11 cellular contexts compared by ENCODE assay signal in genomic region chr22:17970205-17970708, GRCh38. TPM values are rescaled to one million over a fixed set of nuclear protein-coding genes. Genes with fewer than 3 reads are reported as not detected.
DNase-seq lines count a peak whose midpoint lies in the region; ATAC-seq and TF ChIP-seq lines count a peak whose summit lies in the region.
"Had no signal": no experiment of that assay in that cellular context is flagged by ENCODE, and none has a peak within 500 bp of the region (broad histone marks: within the 10 kb centered on the region; RNA-seq: fewer than 3 reads in every experiment).

No MANE protein-coding gene starts in this region.

- no peaks in the 10 kb centered on the region for H3K9me3 Mint-ChIP-seq in CD8-positive, alpha-beta memory T cell
- H3K9me3 Mint-ChIP-seq in activated T-helper 17 cell treated with anti-CD3 and anti-CD28 coated beads, Interleukin-2, amount 50 U/mL, for 72 hours: no peaks in the 10 kb centered on the region
- H3K9me3 Mint-ChIP-seq: CD14-positive monocyte; stimulated activated naive CD8-positive, alpha-beta T cell treated with anti-CD3 and anti-CD28 coated beads, Interleukin-15, amount 100 ng/mL, for 72 hours had no signal

- no peak overlapping the region for H3K4me3 ChIP-seq in CD8-positive, alpha-beta memory T cell (ENCODE audit: low read length)
- H3K4me3 ChIP-seq in cardiac fibroblast (replicated peaks in 1 of 2; ENCODE audit: low read depth in 2 of 2, low read length in 2 of 2): no peak overlapping the region
- H3K4me3 ChIP-seq in mesodermal cell (ENCODE audit: extremely low read depth, insufficient read depth, low read length, poor library complexity, severe bottlenecking): no peak overlapping the region

- no peak for TF ChIP-seq CTCF in cardiac fibroblast (IDR thresholded peaks at IDR 0.05; ENCODE audit: low read depth, low read length)

- no peaks in the 10 kb centered on the region for H3K27me3 Mint-ChIP-seq in CD8-positive, alpha-beta memory T cell
- H3K27me3 Mint-ChIP-seq in activated T-helper 17 cell treated with anti-CD3 and anti-CD28 coated beads, Interleukin-2, amount 50 U/mL, for 72 hours: no peaks in the 10 kb centered on the region
- H3K27me3 Mint-ChIP-seq: stimulated activated naive CD8-positive, alpha-beta T cell treated with anti-CD3 and anti-CD28 coated beads, Interleukin-15, amount 100 ng/mL, for 72 hours had no signal

- no peak overlapping the region for H3K4me3 Mint-ChIP-seq in CD8-positive, alpha-beta memory T cell
- no peak overlapping the region for H3K4me3 Mint-ChIP-seq in activated T-helper 17 cell treated with anti-CD3 and anti-CD28 coated beads, Interleukin-2, amount 50 U/mL, for 72 hours
- H3K4me3 Mint-ChIP-seq: CD14-positive monocyte; stimulated activated naive CD8-positive, alpha-beta T cell treated with anti-CD3 and anti-CD28 coated beads, Interleukin-15, amount 100 ng/mL, for 72 hours had no signal

- H3K4me1 ChIP-seq in CD8-positive, alpha-beta memory T cell (ENCODE audit: insufficient read depth, low read length): no peaks in the 10 kb centered on the region
- peaks cover 39% of the 10 kb centered on the region for H3K4me1 ChIP-seq in mesodermal cell (ENCODE audit: control insufficient read depth, insufficient read depth, low read length, poor library complexity, severe bottlenecking)

- H3K27ac ChIP-seq in CD8-positive, alpha-beta memory T cell (ENCODE audit: low read depth, low read length): peak overlapping the region; percentile 27
- H3K27ac ChIP-seq in mesodermal cell (ENCODE audit: low read depth, low read length, severe bottlenecking): peak overlapping the region; percentile 79

- no peak overlapping the region for H3K27ac Mint-ChIP-seq in CD8-positive, alpha-beta memory T cell
- no peak overlapping the region for H3K27ac Mint-ChIP-seq in activated T-helper 17 cell treated with anti-CD3 and anti-CD28 coated beads, Interleukin-2, amount 50 U/mL, for 72 hours
- H3K27ac Mint-ChIP-seq: stimulated activated naive CD8-positive, alpha-beta T cell treated with anti-CD3 and anti-CD28 coated beads, Interleukin-15, amount 100 ng/mL, for 72 hours had no signal

- no peaks in the 10 kb centered on the region for H3K36me3 ChIP-seq in CD8-positive, alpha-beta memory T cell (ENCODE audit: insufficient read depth, low read length)
- peaks cover 3% of the 10 kb centered on the region for H3K36me3 ChIP-seq in mesodermal cell (ENCODE audit: control insufficient read depth, insufficient read depth, low read length)

- 95 to 96% methylated on average over 7 to 10 of the region's 10 CpGs for WGBS in mesodermal cell (ENCODE audit: insufficient coverage in 2 of 2), 2 experiments

- peaks cover 0 to 29% (median 6%) of the 10 kb centered on the region in 3 donors for H3K36me3 Mint-ChIP-seq in CD8-positive, alpha-beta memory T cell
- no peaks in the 10 kb centered on the region for H3K36me3 Mint-ChIP-seq in activated T-helper 17 cell treated with anti-CD3 and anti-CD28 coated beads, Interleukin-2, amount 50 U/mL, for 72 hours (ENCODE audit: low read depth)
- H3K36me3 Mint-ChIP-seq: CD14-positive monocyte had no signal

- no peak for DNase-seq in CD8-positive, alpha-beta memory T cell
- peak; percentile 97 for DNase-seq in NCI-H2171 treated with DMSO at 0.1 percent for 48 hours (lab: John Stamatoyannopoulos, UW)
- DNase-seq in cardiac fibroblast (ENCODE audit: low read depth in 2 of 2): peak; percentile 31 to 35
- DNase-seq in 8988T: no peak
- no peak for DNase-seq in activated naive CD4-positive, alpha-beta T cell treated with Interleukin-2 at 50 U/mL for 16 hours
- DNase-seq: NCI-H345; stimulated activated naive CD8-positive, alpha-beta T cell treated with anti-CD3 and anti-CD28 coated beads, Interleukin-15, amount 100 ng/mL, for 72 hours had no signal

- CTCF ChIA-PET in CD8-positive, alpha-beta memory T cell (lab: Charles Lee): no interaction called here

- H3K9me3 ChIP-seq in CD8-positive, alpha-beta memory T cell (ENCODE audit: low read length): no peaks in the 10 kb centered on the region
- H3K9me3 ChIP-seq in mesodermal cell (ENCODE audit: control insufficient read depth, low read length): no peaks in the 10 kb centered on the region

- POLR2A ChIA-PET in CD8-positive, alpha-beta memory T cell (lab: Charles Lee): no interaction called here

- H3K27me3 ChIP-seq in CD8-positive, alpha-beta memory T cell (ENCODE audit: insufficient read depth, low read length, poor library complexity, severe bottlenecking): no peaks in the 10 kb centered on the region

- no peak for ATAC-seq in GM19023 (IDR thresholded peaks at IDR 0.05; ENCODE audit: unreplicated experiment)
- ATAC-seq in activated T-helper 17 cell treated with anti-CD3 and anti-CD28 coated beads, Interleukin-2, amount 50 U/mL, for 72 hours (replicated peaks): no peak
- ATAC-seq: stimulated activated naive CD8-positive, alpha-beta T cell treated with anti-CD3 and anti-CD28 coated beads, Interleukin-15, amount 100 ng/mL, for 72 hours had no signal

- H3K4me1 Mint-ChIP-seq in CD8-positive, alpha-beta memory T cell: peaks cover 9 to 23% (median 21%) of the 10 kb centered on the region in 3 donors
- H3K4me1 Mint-ChIP-seq in activated T-helper 17 cell treated with anti-CD3 and anti-CD28 coated beads, Interleukin-2, amount 50 U/mL, for 72 hours: peaks cover 19% of the 10 kb centered on the region
- H3K4me1 Mint-ChIP-seq: CD14-positive monocyte had no signal

RNA-seq across cellular contexts. Expression of gene MICAL3, which starts 54.1 kb away (rescaled TPM):
- 10 to 100 TPM; 51.7 to 51.9 TPM for total RNA-seq in CD8-positive, alpha-beta memory T cell
- 1.7 TPM for polyA plus RNA-seq in CD8-positive, alpha-beta memory T cell
- 18.3 TPM for polyA plus RNA-seq in mesodermal cell (2013, experiment 1 of 2)
- 16.6 TPM for polyA plus RNA-seq in mesodermal cell (2013, experiment 2 of 2)
- 10 to 100 TPM; 28.7 to 38.5 TPM for total RNA-seq in activated T-helper 17 cell treated with anti-CD3 and anti-CD28 coated beads, Interleukin-2, amount 50 U/mL, for 72 hours

Comparison
In these comparisons a context has a peak if more than half of its experiments do, and no peak if none do; other contexts are left out.
1. DNase-seq: peak in NCI-H2171 treated with DMSO at 0.1 percent for 48 hours (single experiment) and cardiac fibroblast (2 of 2); none in CD8-positive, alpha-beta memory T cell (0 of 5), 8988T (single experiment) and activated naive CD4-positive, alpha-beta T cell treated with Interleukin-2 at 50 U/mL for 16 hours (single experiment).